8 cellular contexts compared by ENCODE assay signal in genomic region chr11:10930961-10931760, GRCh38.
DNase-seq lines count a peak whose midpoint lies in the region; ATAC-seq and TF ChIP-seq lines count a peak whose summit lies in the region.

No MANE protein-coding gene starts in this region.

- peaks cover 32% of the 10 kb centered on the region for H3K27me3 Mint-ChIP-seq in activated B cell treated with CpG ODN at 0.5 μM for 24 hours

- H3K9me3 Mint-ChIP-seq in activated B cell treated with CpG ODN at 0.5 μM for 24 hours = no peaks in the 10 kb centered on the region

- TF ChIP-seq CTCF in GM13976 (IDR thresholded peaks at IDR 0.05; ENCODE audit: borderline replicate concordance, control extremely low read depth, extremely low read depth, insufficient read depth, missing control alignments) (no peak), activated B cell treated with CpG ODN at 0.5 μM for 24 hours (IDR thresholded peaks at IDR 0.05) (no peak)

- DNase-seq in GM13976 (ENCODE audit: low spot score) (peak; percentile 65), NCI-H1694 treated with DMSO at 0.1 percent for 48 hours (lab: John Stamatoyannopoulos, UW) (peak; percentile 63), activated B cell treated with CpG ODN at 0.5 μM for 24 hours (peak; percentile 42), cerebellar cortex (ENCODE audit: low spot score) (peak; percentile 67), inferior parietal cortex (ENCODE audit: extremely low spot score) (peak; percentile 57), OCI-M2 (lab: John Stamatoyannopoulos, UW; ENCODE audit: unreplicated experiment) (no peak)

- H3K4me1 Mint-ChIP-seq in activated B cell treated with CpG ODN at 0.5 μM for 24 hours = peaks cover 22% of the 10 kb centered on the region

- POLR2A ChIA-PET in activated B cell treated with CpG ODN at 0.5 μM for 24 hours (lab: Charles Lee) = interaction anchor here (0.6 to 3.7 kb wide), 4 partner anchors 11 to 122 kb away, joined by 3 to 21 read pairs (median 8); partner anchors contain the start of genes EIF4G2 and ZBED5

- H3K36me3 Mint-ChIP-seq in activated B cell treated with CpG ODN at 0.5 μM for 24 hours (ENCODE audit: low read depth) = no peaks in the 10 kb centered on the region

- peak; percentile 47 for ATAC-seq in activated B cell treated with CpG ODN at 0.5 μM for 24 hours (ENCODE audit: low read depth)
- ATAC-seq in HG03378 (IDR thresholded peaks at IDR 0.05; ENCODE audit: unreplicated experiment) = no peak

- peak overlapping the region; percentile 81 for H3K4me3 Mint-ChIP-seq in activated B cell treated with CpG ODN at 0.5 μM for 24 hours

- CTCF ChIA-PET in activated B cell treated with CpG ODN at 0.5 μM for 24 hours (lab: Charles Lee) = interaction anchor here (0.9 to 2.4 kb wide), 6 partner anchors 10 to 857 kb away, joined by 3 to 18 read pairs (median 4); no protein-coding TSS in a partner anchor

- peak overlapping the region; percentile 37 to 71 (median 65) for H3K4me3 ChIP-seq in skin epidermis

- intact Hi-C loops in activated B cell treated with CpG ODN at 0.5 μM for 24 hours (cut with micrococcal nuclease) = loop anchor here (2.0 to 10.0 kb wide), 3 partner anchors 54 to 1354 kb away; partner anchors contain the start of gene ZBED5

- in situ Hi-C loops in GM13976 (cut with MboI; ENCODE audit: low sequenced_read_pairs, unreplicated experiment) = loop anchor here (5.0 to 25.0 kb wide), 2 partner anchors 91 to 856 kb away; no protein-coding TSS in a partner anchor

- no peak overlapping the region for H3K27ac Mint-ChIP-seq in activated B cell treated with CpG ODN at 0.5 μM for 24 hours

- peak overlapping the region; percentile 75 to 96 (median 91) for H3K27ac ChIP-seq in skin epidermis
